In genomic region chr20:1810926-1811620, GRCh38 we compare ENCODE assay signal across 9 cellular contexts.
DNase-seq lines count a peak whose midpoint lies in the region; FAIRE-seq lines count a peak whose summit lies in the region.
"Had no signal": no experiment of that assay in that cellular context is flagged by ENCODE, and none has a peak within 500 bp of the region (broad histone marks: within the 10 kb centered on the region; RNA-seq: fewer than 3 reads in every experiment).

No MANE protein-coding gene starts in this region.

- CTCF ChIA-PET in CD8-positive, alpha-beta memory T cell (lab: Charles Lee) = no interaction called here

- no peak overlapping the region for H3K4me3 Mint-ChIP-seq in CD8-positive, alpha-beta memory T cell

- H3K36me3 ChIP-seq in ACC112 (ENCODE audit: insufficient read depth, low read length) = no peaks in the 10 kb centered on the region
- H3K36me3 ChIP-seq in CD8-positive, alpha-beta memory T cell (ENCODE audit: insufficient read depth, low read length) = no peaks in the 10 kb centered on the region

- no peaks in the 10 kb centered on the region for H3K79me2 ChIP-seq in ACC112 (ENCODE audit: control insufficient read depth, insufficient read depth, low read length, unreplicated experiment)

- H3K4me1 Mint-ChIP-seq in CD8-positive, alpha-beta memory T cell = peaks cover 0 to 6% (median 0%) of the 10 kb centered on the region in 3 donors

- H3K27me3 Mint-ChIP-seq in CD8-positive, alpha-beta memory T cell = peaks cover 32 to 59% of the 10 kb centered on the region in 2 donors

- peaks cover 56% of the 10 kb centered on the region for H3K4me1 ChIP-seq in ACC112 (ENCODE audit: control insufficient read depth, insufficient read depth, low read length, unreplicated experiment)
- no peaks in the 10 kb centered on the region for H3K4me1 ChIP-seq in CD8-positive, alpha-beta memory T cell (ENCODE audit: insufficient read depth, low read length)

- POLR2A ChIA-PET in CD8-positive, alpha-beta memory T cell (lab: Charles Lee) = no interaction called here

- no peak overlapping the region for H3K4me3 ChIP-seq in ACC112 (ENCODE audit: low read depth, low read length)
- H3K4me3 ChIP-seq in CD8-positive, alpha-beta memory T cell (ENCODE audit: low read length) = no peak overlapping the region

- peak; percentile 87 for DNase-seq in MV-4-11 (lab: John Stamatoyannopoulos, UW)
- DNase-seq in ecto neural progenitor cell (ENCODE audit: low spot score) = peak; percentile 47
- peak; percentile 89 for DNase-seq in midbrain (lab: John Stamatoyannopoulos, UW)
- DNase-seq in dedifferentiated amniotic fluid mesenchymal stem cell (ENCODE audit: extremely low spot score) = no peak
- DNase-seq in CD8-positive, alpha-beta memory T cell = no peak
- no peak for DNase-seq in urothelium cell line (ENCODE audit: low spot score)
- DNase-seq in activated naive CD4-positive, alpha-beta T cell treated with Interleukin-2 at 50 U/mL for 16 hours = no peak

- no peaks in the 10 kb centered on the region for H3K36me3 Mint-ChIP-seq in CD8-positive, alpha-beta memory T cell

- peak overlapping the region; percentile 82; the same call in 1 of the 2 replicates for H3K27ac ChIP-seq in ACC112 (ENCODE audit: low read depth, low read length)
- no peak overlapping the region for H3K27ac ChIP-seq in CD8-positive, alpha-beta memory T cell (ENCODE audit: low read depth, low read length)

- no peaks in the 10 kb centered on the region for H3K9me3 ChIP-seq in CD8-positive, alpha-beta memory T cell (ENCODE audit: low read length)

- no peaks in the 10 kb centered on the region for H3K27me3 ChIP-seq in ACC112 (ENCODE audit: insufficient read depth, low read length)
- peaks cover 5% of the 10 kb centered on the region for H3K27me3 ChIP-seq in CD8-positive, alpha-beta memory T cell (ENCODE audit: insufficient read depth, low read length, poor library complexity, severe bottlenecking)

- no peak overlapping the region for H2AFZ ChIP-seq in ACC112 (ENCODE audit: low read length, unreplicated experiment)

- no peaks in the 10 kb centered on the region for H3K9me3 Mint-ChIP-seq in CD8-positive, alpha-beta memory T cell

- no peak overlapping the region for H3K27ac Mint-ChIP-seq in CD8-positive, alpha-beta memory T cell

- no peak for FAIRE-seq in urothelium cell line (lab: Jason Lieb, UNC)
- FAIRE-seq: D721Med had no signal

Comparison
In these comparisons a context has a peak if more than half of its experiments do, and no peak if none do; other contexts are left out.
1. DNase-seq: peak in MV-4-11 (single experiment), ecto neural progenitor cell (single experiment) and midbrain (single experiment); none in dedifferentiated amniotic fluid mesenchymal stem cell (single experiment), CD8-positive, alpha-beta memory T cell (0 of 5), urothelium cell line (single experiment) and activated naive CD4-positive, alpha-beta T cell treated with Interleukin-2 at 50 U/mL for 16 hours (single experiment).